ENCODE assay signal across 28 cellular contexts in genomic region chr2:121856358-121856757, GRCh38.
"Had no signal": no experiment of that assay in that cellular context is flagged by ENCODE, and none has a peak within 500 bp of the region (broad histone marks: within the 10 kb centered on the region; RNA-seq: fewer than 3 reads in every experiment).

No MANE protein-coding gene starts in this region.

- H3K27ac ChIP-seq: ascending aorta, body of pancreas, Peyer's patch had no signal

- H3K4me3 ChIP-seq: ascending aorta, body of pancreas, MG63, Peyer's patch had no signal

- H3K9me3 ChIP-seq: ascending aorta, body of pancreas, Peyer's patch had no signal

- H3K27me3 ChIP-seq: ascending aorta, body of pancreas, MG63, Peyer's patch had no signal

- H3K4me1 ChIP-seq: ascending aorta, body of pancreas, Peyer's patch had no signal

- DNase-seq: activated CD4-positive, alpha-beta T cell treated with anti-CD3 and anti-CD28 coated beads, Interleukin-2, amount 10 ng/mL, durations not matched to agents 24 days and 14 days; activated CD4-positive, alpha-beta T cell treated with anti-CD3 and anti-CD28 coated beads, Interleukin-2, amount 50 U/mL, for 48 hours; activated CD4-positive, CD25-positive, alpha-beta regulatory T cell treated with anti-CD3 and anti-CD28 coated beads, Interleukin-2, amount 50 U/mL, for 72 hours; activated CD8-positive, alpha-beta memory T cell treated with anti-CD3 and anti-CD28 coated beads, Interleukin-2, amount 10 ng/mL, durations not matched to agents 7 days and 5 days; activated effector memory CD4-positive, alpha-beta T cell treated with Interleukin-2 at 50 U/mL for 16 hours; activated naive CD4-positive, alpha-beta T cell treated with Interleukin-2 at 50 U/mL for 16 hours; activated naive CD8-positive, alpha-beta T cell treated with anti-CD3 and anti-CD28 coated beads, Interleukin-2, amount 50 U/mL, for 24 hours; activated T-cell treated with anti-CD3 and anti-CD28 coated beads, Interleukin-2, amount 50 U/mL, for 24 hours; amniotic stem cell; MG63; NCI-H1105; NCI-H1436; NCI-H1694 treated with DMSO at 0.1 percent for 48 hours; NCI-H2029 treated with DMSO at 0.1 percent for 48 hours; NCI-H345; NCI-H510A; NCI-H526 treated with DMSO at 0.1 percent for 48 hours; NCI-H82; NK-92 treated with Interleukin-12 subunit alpha and Interleukin-12 subunit beta, amount 100 ng/mL, for 24 hours; Peyer's patch; SIG-M5; T-helper 17 cell; T-helper 9 cell had no signal

- ATAC-seq: activated CD8-positive, alpha-beta memory T cell treated with anti-CD3 and anti-CD28 coated beads, Interleukin-2, amount 10 ng/mL, durations not matched to agents 7 days and 5 days; activated naive CD4-positive, alpha-beta T cell treated with anti-CD3 and anti-CD28 coated beads, Interleukin-2, amount 50 U/mL, for 72 hours; activated naive CD8-positive, alpha-beta T cell treated with anti-CD3 and anti-CD28 coated beads, Interleukin-2, amount 50 U/mL, for 24 hours; body of pancreas; T-helper 17 cell had no signal

- H3K36me3 ChIP-seq: ascending aorta, MG63, Peyer's patch had no signal

- FAIRE-seq: bronchial epithelial cell, TTC549 had no signal
